In genomic region chr7:8261711-8262695, GRCh38 we compare ENCODE assay signal across 8 cellular contexts. TPM values are rescaled to one million over a fixed set of nuclear protein-coding genes. Genes with fewer than 3 reads are reported as not detected.
A peak's percentile ranks its signal among the peaks of the same experiment; 100 is the strongest.
DNase-seq lines count a peak whose midpoint lies in the region; ATAC-seq, FAIRE-seq and TF ChIP-seq lines count a peak whose summit lies in the region.

TSS of gene ICA1 (minus strand) at chr7:8262167. CDS start at chr7:8235926, 26,241 bp downstream.

- TSS peak; percentile 58 for BruUV-seq in PC-9 (replicated peaks; lab: Mats Ljungman, UMichigan)
- no TSS peak for BruUV-seq in GM12878 (replicated peaks; lab: Mats Ljungman, UMichigan)

- peak within 1 kb of the TSS; percentile 95 for H2AFZ ChIP-seq in PC-9
- H2AFZ ChIP-seq in GM12878 (ENCODE audit: control insufficient read depth, low read depth, low read length): peak within 1 kb of the TSS; percentile 45

- TF ChIP-seq CTCF in CD14-positive monocyte (IDR thresholded peaks at IDR 0.05) (no peak), PC-9 (conservative IDR thresholded peaks at IDR 0.05) (no peak), GM12878 (IDR thresholded peaks at IDR 0.05 in 2 of 3, conservative IDR thresholded peaks at IDR 0.05 in 1 of 3; ENCODE audit: control insufficient read depth in 2 of 3, extremely low read depth in 1 of 3, insufficient read depth in 1 of 3, low read depth in 3 of 3, low read length in 3 of 3) (no peak)

- H3K36me3 ChIP-seq in PC-9 (ENCODE audit: low read depth) (peaks cover 3% of the 10 kb centered on the region; the same call in 1 of the 2 replicates), GM12878 (ENCODE audit: control insufficient read depth in 2 of 2, insufficient read depth in 2 of 2, low read length in 1 of 2) (no peaks in the 10 kb centered on the region)

- H3K4me1 ChIP-seq in PC-9 (replicated peaks; ENCODE audit: insufficient read depth): peaks cover 7% of the 10 kb centered on the region
- H3K4me1 ChIP-seq in GM12878 (ENCODE audit: control insufficient read depth, insufficient read depth, low read length): no peaks in the 10 kb centered on the region

- H3K9ac ChIP-seq in GM12878 (ENCODE audit: control insufficient read depth, insufficient read depth, low read length): no peak within 1 kb of the TSS

- no peaks in the 10 kb centered on the region for H3K9me3 ChIP-seq in PC-9 (ENCODE audit: insufficient read depth, low read depth)
- H3K9me3 ChIP-seq in GM12878 (replicated peaks; ENCODE audit: control insufficient read depth, insufficient read depth, low read length): no peaks in the 10 kb centered on the region

- peaks cover 1 to 10% (median 6%) of the 10 kb centered on the region in 3 donors for H3K27me3 Mint-ChIP-seq in CD14-positive monocyte (ENCODE audit: low read depth in 3 of 3)

- TF ChIP-seq EP300 in GM12878 (IDR thresholded peaks at IDR 0.05; ENCODE audit: borderline replicate concordance in 1 of 2, control insufficient read depth in 1 of 2, low read depth in 2 of 2, low read length in 2 of 2): no peak

- H3K27ac ChIP-seq in PC-9: peak within 1 kb of the TSS; percentile 71
- H3K27ac ChIP-seq in GM12878 (ENCODE audit: control insufficient read depth, insufficient read depth): no peak within 1 kb of the TSS

- in situ Hi-C loops in GM12878 (cut with MboI): no loop called here

- WGBS in GM12878 (ENCODE audit: insufficient coverage, insufficient replicate concordance, low lambda C conversion rate, missing lambda C conversion rate): 11% methylated on average over 59 of the region's 109 CpGs

- RAD21 ChIA-PET in GM12878 (lab: Charles Lee; ENCODE audit: unreplicated experiment): interaction anchor here (0.6 kb wide), 1 partner anchor 11 kb away, joined by 3 read pairs; no protein-coding TSS in a partner anchor

- H3K4me2 ChIP-seq in PC-9: peak within 1 kb of the TSS; percentile 89
- H3K4me2 ChIP-seq in GM12878 (ENCODE audit: control insufficient read depth, insufficient read depth): peak within 1 kb of the TSS; percentile 77

- peak within 1 kb of the TSS in 4 of 7 donors; percentile 27 to 67 (median 56) for H3K27ac Mint-ChIP-seq in CD14-positive monocyte

- peaks cover 8% of the 10 kb centered on the region; the same call in 1 of the 2 replicates for H3F3A ChIP-seq in PC-9 (ENCODE audit: insufficient read depth, low read depth)

- POLR2A ChIA-PET in PC-9 (lab: Charles Lee; ENCODE audit: unreplicated experiment) (no interaction called here), GM12878 (lab: Charles Lee) (no interaction called here)

- H3K9me3 Mint-ChIP-seq in CD14-positive monocyte: peaks cover 0 to 5% (median 2%) of the 10 kb centered on the region in 7 donors

- TF ChIP-seq POLR2A in GM12878 (IDR thresholded peaks at IDR 0.05; ENCODE audit: low read depth, low read length): no peak

- H3K79me2 ChIP-seq in PC-9 (ENCODE audit: low read depth) (peaks cover 27% of the 10 kb centered on the region), GM12878 (ENCODE audit: control insufficient read depth, insufficient read depth, low read length) (no peaks in the 10 kb centered on the region)

- peak within 1 kb of the TSS; percentile 90 to 93 for H3K4me3 Mint-ChIP-seq in CD14-positive monocyte

- peak within 1 kb of the TSS; percentile 99 for H3K4me3 ChIP-seq in PC-9
- H3K4me3 ChIP-seq in GM12878: peak within 1 kb of the TSS; percentile 51; the same call in 1 of the 2 replicates

- SMC1A ChIA-PET in GM12878 (lab: Charles Lee; ENCODE audit: uncharacterized antibody, unreplicated experiment): interaction anchor here (1.2 kb wide), 1 partner anchor 34 kb away, joined by 4 read pairs; no protein-coding TSS in a partner anchor

- H3K27me3 ChIP-seq in PC-9 (ENCODE audit: insufficient read depth, low read depth) (no peaks in the 10 kb centered on the region), GM12878 (replicated peaks in 1 of 2; ENCODE audit: control insufficient read depth in 2 of 2, insufficient read depth in 2 of 2, low read length in 1 of 2) (peaks cover 6 to 9% of the 10 kb centered on the region in 2 experiments; a peak in 3 of 4 replicates)

- DNase-seq in CD14-positive monocyte (ENCODE audit: low spot score) (no peak), HT-29 (ENCODE audit: low spot score) (peak; percentile 78), PC-9 (peak; percentile 72 to 89), GM12878 (ENCODE audit: low read depth, low spot score) (no peak), hippocampal formation (lab: John Stamatoyannopoulos, UW) (peak; percentile 8 to 13), pulmonary artery endothelial cell (ENCODE audit: low read depth, low spot score) (peak; percentile 44)
- DNase-seq in effector CD4-positive, alpha-beta T cell: no peak

- H3K9me2 ChIP-seq in PC-9 (ENCODE audit: insufficient read depth): no peaks in the 10 kb centered on the region

- H3K4me1 Mint-ChIP-seq in CD14-positive monocyte: peaks cover 17% of the 10 kb centered on the region

- TF ChIP-seq RAD21 in GM12878 (IDR thresholded peaks at IDR 0.05; ENCODE audit: insufficient read depth, low read depth, low read length): no peak

- intact Hi-C loops in CD14-positive monocyte (cut with micrococcal nuclease) (no loop called here), PC-9 (cut with micrococcal nuclease; ENCODE audit: unreplicated experiment) (loop anchor here (2.0 kb wide), 1 partner anchor 29 kb away; no protein-coding TSS in a partner anchor), GM12878 (cut with micrococcal nuclease; ENCODE audit: unreplicated experiment) (no loop called here)

- ATAC-seq in GM19043 (IDR thresholded peaks at IDR 0.05; ENCODE audit: low read depth, unreplicated experiment) (peak; percentile 50), GM12878 (peak; percentile 86)

- CTCF ChIA-PET in PC-9 (lab: Charles Lee): no interaction called here
- CTCF ChIA-PET in GM12878 (lab: Yijun Ruan, JAX): no interaction called here

- no peaks in the 10 kb centered on the region for H3K36me3 Mint-ChIP-seq in CD14-positive monocyte

- H4K20me1 ChIP-seq in PC-9 (ENCODE audit: insufficient read depth) (no peaks in the 10 kb centered on the region), GM12878 (ENCODE audit: control insufficient read depth, insufficient read depth) (no peaks in the 10 kb centered on the region)

- FAIRE-seq in GM12878 (lab: Jason Lieb, UNC): no peak

TF ChIP-seq in GM12878, 131 proteins besides CTCF, POLR2A, EP300 and RAD21:
- no peak for TF ChIP-seq TARDBP (IDR thresholded peaks at IDR 0.05; ENCODE audit: borderline replicate concordance)
- no peak for TF ChIP-seq PML (IDR thresholded peaks at IDR 0.05; ENCODE audit: low read length)
- peak; percentile 92 for TF ChIP-seq HDAC6 (IDR thresholded peaks at IDR 0.05; ENCODE audit: unreplicated experiment)

RNA-seq across cellular contexts. Expression of gene ICA1, which starts in this region (rescaled TPM):
- polyA plus RNA-seq in CD14-positive monocyte: 1 to 10 TPM; 4.2 to 7.0 TPM
- 15.6 and 22.6 TPM in 2 replicates for total RNA-seq in HT-29 (2014; rRNA removed; shearing (Covaris generic))
- total RNA-seq in PC-9 (2021): 33.8 and 58.6 TPM in 2 replicates
- total RNA-seq in GM12878 (2013; cell fraction: nucleolus; rRNA removed): 6.5 and 6.7 TPM in 2 replicates
- total RNA-seq in GM12878 (2014; rRNA removed): 1.3 and 2.7 TPM in 2 replicates
- 1.9 and 2.5 TPM in 2 replicates for total RNA-seq in GM12878 (2014; rRNA removed; fragmentation: Illumina TruSeq; extraction: Trizol)
- 2.9 and 3.0 TPM in 2 replicates for total RNA-seq in GM12878 (2021)
- 0.91 TPM for polyA plus RNA-seq in GM12878 (2011; ENCODE audit: low read depth)
- polyA plus RNA-seq in GM12878 (2011; rRNA removed): 28.3 and 35.1 TPM in 2 replicates
- polyA plus RNA-seq in GM12878 (2011; cell fraction: cytosol; rRNA removed): 11.1 and 39.0 TPM in 2 replicates
- 23.2 and 27.0 TPM in 2 replicates for polyA plus RNA-seq in GM12878 (2011; cell fraction: nucleus; rRNA removed)
- 3.1 and 4.6 TPM in 2 replicates for polyA plus RNA-seq in GM12878 (2012)
- polyA plus RNA-seq in GM12878 (2014; fragmentation: Illumina TruSeq; extraction: Trizol): 2.1 and 12.1 TPM in 2 replicates
- 10 to 100 TPM in 1 of 2 experiments, 1 to 10 TPM in 1; 6.5 to 12.4 TPM for polyA plus RNA-seq in GM12878 (2014; fragmentation: Nextera tagmentation; extraction: Ambion mirVana)
- 2.1 and 4.3 TPM in 2 replicates for polyA plus RNA-seq in GM12878 (2014; rRNA removed)
- polyA plus RNA-seq in GM12878 (2016; fragmentation: Nextera tagmentation; extraction: Ambion mirVana): 1 to 10 TPM; 3.3 TPM
- 32.5 and 37.6 TPM in 2 replicates for polyA minus RNA-seq in GM12878 (2011; rRNA and poly(A)+ RNA removed)
- polyA minus RNA-seq in GM12878 (2011; cell fraction: cytosol; rRNA and poly(A)+ RNA removed): 9.6 and 11.1 TPM in 2 replicates
- polyA minus RNA-seq in GM12878 (2011; cell fraction: nucleus; rRNA and poly(A)+ RNA removed): 7.5 and 19.6 TPM in 2 replicates
- total RNA-seq in pulmonary artery endothelial cell: 23.8 and 28.8 TPM in 2 replicates

Comparison
In these comparisons a context has a peak if more than half of its experiments do, and no peak if none do; other contexts are left out.
1. DNase-seq: peak in HT-29 (single experiment), PC-9 (2 of 2), hippocampal formation (2 of 2) and pulmonary artery endothelial cell (single experiment); none in CD14-positive monocyte (single experiment), GM12878 (single experiment) and effector CD4-positive, alpha-beta T cell (single experiment).